ENCODE assay signal across 27 cellular contexts in the genomic region with DNA sequence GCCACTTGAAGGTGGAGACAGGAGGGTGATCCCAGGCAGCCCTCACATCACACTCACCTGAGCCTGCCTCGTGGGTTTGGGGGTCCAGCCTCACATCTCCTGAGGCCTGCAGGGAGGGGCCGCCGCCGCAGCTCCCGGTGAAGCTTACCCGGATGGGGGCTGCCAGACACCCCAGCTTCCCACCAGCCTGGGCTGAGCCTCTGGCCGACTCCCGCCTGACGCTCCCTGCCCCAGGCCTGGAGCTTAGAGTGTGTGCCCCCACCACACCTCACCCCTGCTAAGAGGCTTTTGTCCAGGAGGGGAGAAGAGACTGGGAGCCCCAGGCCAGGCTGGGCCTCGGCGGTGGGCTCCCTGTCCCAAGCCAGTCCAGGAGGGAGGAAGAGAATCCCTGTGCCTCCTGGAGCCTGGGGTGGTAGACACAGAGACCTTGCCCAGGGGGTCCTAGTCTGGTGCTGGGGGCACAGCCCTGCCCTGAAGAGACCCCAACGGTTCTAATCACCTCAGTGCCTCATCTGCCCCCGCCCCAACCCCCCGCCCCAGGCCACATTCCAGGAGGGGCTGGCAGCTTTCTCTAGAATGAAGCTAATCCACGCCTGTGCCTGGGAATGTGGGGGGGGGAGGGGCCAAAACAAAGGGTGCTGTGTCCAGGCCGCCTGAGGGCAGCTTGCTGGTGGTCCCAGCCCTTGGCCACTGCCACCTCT. TPM values are rescaled to one million over a fixed set of nuclear protein-coding genes. Genes with fewer than 3 reads are reported as not detected.
DNase-seq lines count a peak whose midpoint lies in the region; ATAC-seq and TF ChIP-seq lines count a peak whose summit lies in the region.
"Had no signal": no experiment of that assay in that cellular context is flagged by ENCODE, and none has a peak within 500 bp of the region (broad histone marks: within the 10 kb centered on the region; RNA-seq: fewer than 3 reads in every experiment).

A gene with protein sequence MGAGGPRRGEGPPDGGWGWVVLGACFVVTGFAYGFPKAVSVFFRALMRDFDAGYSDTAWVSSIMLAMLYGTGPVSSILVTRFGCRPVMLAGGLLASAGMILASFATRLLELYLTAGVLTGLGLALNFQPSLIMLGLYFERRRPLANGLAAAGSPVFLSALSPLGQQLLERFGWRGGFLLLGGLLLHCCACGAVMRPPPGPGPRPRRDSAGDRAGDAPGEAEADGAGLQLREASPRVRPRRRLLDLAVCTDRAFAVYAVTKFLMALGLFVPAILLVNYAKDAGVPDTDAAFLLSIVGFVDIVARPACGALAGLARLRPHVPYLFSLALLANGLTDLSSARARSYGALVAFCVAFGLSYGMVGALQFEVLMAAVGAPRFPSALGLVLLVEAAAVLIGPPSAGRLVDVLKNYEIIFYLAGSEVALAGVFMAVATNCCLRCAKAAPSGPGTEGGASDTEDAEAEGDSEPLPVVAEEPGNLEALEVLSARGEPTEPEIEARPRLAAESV (minus strand): TSS at position 254 of the 701 bp plus-strand sequence. CDS start 1,311 bp downstream, outside the sequence.

- TF ChIP-seq CTCF in Caco-2 (IDR thresholded peaks at IDR 0.05; ENCODE audit: insufficient read depth in 1 of 2, low read depth in 1 of 2, low read length in 1 of 2, severe bottlenecking in 1 of 2, unreplicated experiment in 1 of 2) = no peak
- no peak for TF ChIP-seq CTCF in retinal pigment epithelial cell (conservative IDR thresholded peaks at IDR 0.05; ENCODE audit: low read depth, low read length)
- TF ChIP-seq CTCF in heart right ventricle (IDR thresholded peaks at IDR 0.05) = no peak

- H3K9me3 ChIP-seq in Caco-2 (no peaks in the 10 kb centered on the region), T-helper 17 cell (ENCODE audit: control insufficient read depth, low read length, poor library complexity, severe bottlenecking) (no peaks in the 10 kb centered on the region), heart right ventricle (no peaks in the 10 kb centered on the region)
- H3K9me3 ChIP-seq: ascending aorta, pancreas, sigmoid colon had no signal

- H3K36me3 Mint-ChIP-seq in Caco-2 (ENCODE audit: insufficient read depth, unreplicated experiment) (peaks cover 16% of the 10 kb centered on the region), T-helper 17 cell (ENCODE audit: low read depth) (peaks cover 2% of the 10 kb centered on the region)
- H3K36me3 Mint-ChIP-seq in stimulated activated naive B cell treated with anti-CD40 and anti-IgM and Interleukin-4, amounts not matched to agents 10 μg/mL and 1 μg/mL and 100 μg/mL, for 72 hours = peaks cover 14 to 16% of the 10 kb centered on the region in 2 donors
- H3K36me3 Mint-ChIP-seq: activated CD8-positive, alpha-beta memory T cell treated with anti-CD3 and anti-CD28 coated beads, Interleukin-2, amount 10 ng/mL, durations not matched to agents 7 days and 5 days; activated naive CD4-positive, alpha-beta T cell treated with anti-CD3 and anti-CD28 coated beads, Interleukin-2, amount 50 U/mL, for 24 hours had no signal

- WGBS in heart right ventricle, 2 donors = 80 to 83% methylated on average over 16 of the region's 16 CpGs

- H3K27me3 ChIP-seq in Caco-2 (replicated peaks; ENCODE audit: control insufficient read depth, insufficient read depth, low read length) = no peaks in the 10 kb centered on the region
- H3K27me3 ChIP-seq in heart right ventricle = peaks cover 0 to 56% (median 28%) of the 10 kb centered on the region in 7 donors
- H3K27me3 ChIP-seq: ascending aorta had no signal

- ATAC-seq in T-helper 17 cell (no peak), GM18870 (IDR thresholded peaks at IDR 0.05; ENCODE audit: unreplicated experiment) (no peak), heart right ventricle (no peak)
- ATAC-seq in stimulated activated naive B cell treated with anti-CD40 and anti-IgM and Interleukin-4, amounts not matched to agents 10 μg/mL and 1 μg/mL and 100 μg/mL, for 72 hours (replicated peaks) = no peak
- ATAC-seq: activated CD8-positive, alpha-beta memory T cell treated with anti-CD3 and anti-CD28 coated beads, Interleukin-2, amount 10 ng/mL, durations not matched to agents 7 days and 5 days; effector memory CD8-positive, alpha-beta T cell; left cardiac atrium; pancreas had no signal

- H3K4me3 ChIP-seq in Caco-2 (ENCODE audit: low read depth, low read length) (no peak within 1 kb of the TSS), retinal pigment epithelial cell (ENCODE audit: low read length) (peak within 1 kb of the TSS; percentile 10), heart right ventricle (no peak within 1 kb of the TSS)
- H3K4me3 ChIP-seq: pancreas had no signal

- no peaks in the 10 kb centered on the region for H3K9me3 Mint-ChIP-seq in Caco-2 (ENCODE audit: unreplicated experiment)
- no peaks in the 10 kb centered on the region for H3K9me3 Mint-ChIP-seq in stimulated activated naive B cell treated with anti-CD40 and anti-IgM and Interleukin-4, amounts not matched to agents 10 μg/mL and 1 μg/mL and 100 μg/mL, for 72 hours
- H3K9me3 Mint-ChIP-seq: activated naive CD4-positive, alpha-beta T cell treated with anti-CD3 and anti-CD28 coated beads, Interleukin-2, amount 50 U/mL, for 24 hours; activated T-helper 1 cell treated with anti-CD3 and anti-CD28 coated beads, Interleukin-12 subunit alpha, Interleukin-12 subunit beta, Interleukin-2, Interleukin-4 antibody, amounts not matched to agents 30 ng/mL and 10 ng/mL and 1 ng/mL, durations not matched to agents 14 hours and 24 hours and 36 hours; CD4-positive, alpha-beta memory T cell; effector memory CD8-positive, alpha-beta T cell; HFFc6; naive B cell had no signal

- H3K4me3 Mint-ChIP-seq in Caco-2 (ENCODE audit: unreplicated experiment) (no peak within 1 kb of the TSS), T-helper 17 cell (peak within 1 kb of the TSS; percentile 28)
- no peak within 1 kb of the TSS for H3K4me3 Mint-ChIP-seq in stimulated activated naive B cell treated with anti-CD40 and anti-IgM and Interleukin-4, amounts not matched to agents 10 μg/mL and 1 μg/mL and 100 μg/mL, for 72 hours
- H3K4me3 Mint-ChIP-seq: activated CD8-positive, alpha-beta memory T cell treated with anti-CD3 and anti-CD28 coated beads, Interleukin-2, amount 10 ng/mL, durations not matched to agents 7 days and 5 days; activated naive CD4-positive, alpha-beta T cell treated with anti-CD3 and anti-CD28 coated beads, Interleukin-2, amount 50 U/mL, for 24 hours; activated T-helper 1 cell treated with anti-CD3 and anti-CD28 coated beads, Interleukin-12 subunit alpha, Interleukin-12 subunit beta, Interleukin-2, Interleukin-4 antibody, amounts not matched to agents 30 ng/mL and 10 ng/mL and 1 ng/mL, durations not matched to agents 14 hours and 24 hours and 36 hours; HFFc6 had no signal

- BruUV-seq in Caco-2 (replicated peaks; lab: Mats Ljungman, UMichigan) = no TSS peak

- POLR2A ChIA-PET in Caco-2 (lab: Charles Lee) = interaction anchor here (0.6 kb wide), 1 partner anchor 135 kb away, joined by 3 read pairs; no protein-coding TSS in a partner anchor

- intact Hi-C loops in Caco-2 (cut with micrococcal nuclease; ENCODE audit: unreplicated experiment) (no loop called here), heart right ventricle (cut with DNase I) (no loop called here)

- H3K4me1 ChIP-seq in Caco-2 = peaks cover 3% of the 10 kb centered on the region; the same call in 1 of the 2 replicates
- peaks cover 12 to 29% (median 28%) of the 10 kb centered on the region in 9 donors for H3K4me1 ChIP-seq in heart right ventricle

- DNase-seq in Caco-2 (peak in 1 of 2 experiments; percentile 52), T-helper 17 cell (no peak), iPS-NIHi11 (ENCODE audit: low spot score) (peak; percentile 41), retinal pigment epithelial cell (ENCODE audit: low read depth) (peak; percentile 44), heart right ventricle (no peak), DMS79 treated with DMSO at 0.1 percent for 48 hours (lab: John Stamatoyannopoulos, UW) (no peak)
- DNase-seq in stimulated activated naive B cell treated with anti-CD40 and anti-IgM and Interleukin-4, amounts not matched to agents 10 μg/mL and 1 μg/mL and 100 μg/mL, for 72 hours = no peak
- DNase-seq: activated CD4-positive, alpha-beta T cell treated with anti-CD3 and anti-CD28 coated beads for 4 hours; activated CD8-positive, alpha-beta memory T cell treated with anti-CD3 and anti-CD28 coated beads, Interleukin-2, amount 10 ng/mL, durations not matched to agents 7 days and 5 days; CD4-positive, alpha-beta memory T cell; DMS153; effector memory CD8-positive, alpha-beta T cell; GF-D8; HFFc6; Kasumi-1; left cardiac atrium; mesenchymal stem cell; naive B cell; NCI-H187; NCI-H2227 treated with DMSO at 0.1 percent for 48 hours; sigmoid colon; stimulated activated CD8-positive, alpha-beta memory T cell treated with anti-CD3 and anti-CD28 coated beads, Interleukin-4, amount 100 ng/mL, for 48 hours had no signal

- H3K27ac ChIP-seq in heart right ventricle = no peak within 1 kb of the TSS
- H3K27ac ChIP-seq: ascending aorta, pancreas, sigmoid colon had no signal

- H3K27ac Mint-ChIP-seq in Caco-2 (ENCODE audit: unreplicated experiment) = peak within 1 kb of the TSS; percentile 74
- H3K27ac Mint-ChIP-seq in T-helper 17 cell = no peak within 1 kb of the TSS
- H3K27ac Mint-ChIP-seq in stimulated activated naive B cell treated with anti-CD40 and anti-IgM and Interleukin-4, amounts not matched to agents 10 μg/mL and 1 μg/mL and 100 μg/mL, for 72 hours = no peak within 1 kb of the TSS
- H3K27ac Mint-ChIP-seq: activated CD8-positive, alpha-beta memory T cell treated with anti-CD3 and anti-CD28 coated beads, Interleukin-2, amount 10 ng/mL, durations not matched to agents 7 days and 5 days; activated naive CD4-positive, alpha-beta T cell treated with anti-CD3 and anti-CD28 coated beads, Interleukin-2, amount 50 U/mL, for 24 hours; activated T-helper 1 cell treated with anti-CD3 and anti-CD28 coated beads, Interleukin-12 subunit alpha, Interleukin-12 subunit beta, Interleukin-2, Interleukin-4 antibody, amounts not matched to agents 30 ng/mL and 10 ng/mL and 1 ng/mL, durations not matched to agents 14 hours and 24 hours and 36 hours; effector memory CD8-positive, alpha-beta T cell; HFFc6; naive B cell had no signal

- H3K27me3 Mint-ChIP-seq in Caco-2 (ENCODE audit: insufficient read depth, unreplicated experiment) (no peaks in the 10 kb centered on the region), T-helper 17 cell (peaks cover 23% of the 10 kb centered on the region)
- H3K27me3 Mint-ChIP-seq in stimulated activated naive B cell treated with anti-CD40 and anti-IgM and Interleukin-4, amounts not matched to agents 10 μg/mL and 1 μg/mL and 100 μg/mL, for 72 hours = peaks cover 29 to 68% of the 10 kb centered on the region in 2 donors

- CTCF ChIA-PET in Caco-2 (lab: Charles Lee) = interaction anchor here (0.6 to 1.4 kb wide), 3 partner anchors 15 to 31 kb away, joined by 3 to 6 read pairs (median 4); no protein-coding TSS in a partner anchor

- H3K4me1 Mint-ChIP-seq in Caco-2 (ENCODE audit: low read depth, unreplicated experiment) (peaks cover 6% of the 10 kb centered on the region), T-helper 17 cell (peaks cover 10% of the 10 kb centered on the region)
- H3K4me1 Mint-ChIP-seq in stimulated activated naive B cell treated with anti-CD40 and anti-IgM and Interleukin-4, amounts not matched to agents 10 μg/mL and 1 μg/mL and 100 μg/mL, for 72 hours = peaks cover 4 to 14% of the 10 kb centered on the region in 2 donors
- H3K4me1 Mint-ChIP-seq: activated naive CD4-positive, alpha-beta T cell treated with anti-CD3 and anti-CD28 coated beads, Interleukin-2, amount 50 U/mL, for 24 hours had no signal

- peaks cover 1% of the 10 kb centered on the region; the same call in 1 of the 2 replicates for H3K36me3 ChIP-seq in Caco-2 (ENCODE audit: control insufficient read depth, insufficient read depth, low read length)
- H3K36me3 ChIP-seq in heart right ventricle = no peaks in the 10 kb centered on the region
- H3K36me3 ChIP-seq: ascending aorta, pancreas, sigmoid colon had no signal

RNA-seq across cellular contexts. Expression of the gene that starts here (rescaled TPM):
- total RNA-seq in Caco-2 (2022) (not detected in 2 replicates), T-helper 17 cell (not detected), heart right ventricle (under 1 TPM in 1 of 10 donors, not detected in 9; 0.34 TPM)
- under 1 TPM; 0.19 to 0.22 TPM for polyA plus RNA-seq in heart right ventricle
- total RNA-seq: activated CD8-positive, alpha-beta memory T cell treated with anti-CD3 and anti-CD28 coated beads, Interleukin-2, amount 10 ng/mL, durations not matched to agents 7 days and 5 days; ascending aorta; CD4-positive, alpha-beta memory T cell; HFFc6 had no signal
- polyA plus RNA-seq: CD4-positive, alpha-beta memory T cell had no signal

Comparison
In these comparisons a context has a peak if more than half of its experiments do, and no peak if none do; other contexts are left out.
1. DNase-seq: peak in iPS-NIHi11 (single experiment) and retinal pigment epithelial cell (single experiment); none in T-helper 17 cell (0 of 3), heart right ventricle (0 of 2), stimulated activated naive B cell treated with anti-CD40 and anti-IgM and Interleukin-4, amounts not matched to agents 10 μg/mL and 1 μg/mL and 100 μg/mL, for 72 hours (single experiment) and DMS79 treated with DMSO at 0.1 percent for 48 hours (single experiment).